ENCODE assay signal across 24 cellular contexts in genomic region chr5:6302099-6302498, GRCh38.
"Had no signal": no experiment of that assay in that cellular context is flagged by ENCODE, and none has a peak within 500 bp of the region (broad histone marks: within the 10 kb centered on the region; RNA-seq: fewer than 3 reads in every experiment).

No MANE protein-coding gene starts in this region.

- H3K27ac ChIP-seq: ascending aorta, brain microvascular endothelial cell, left lung, testis, uterus, VCaP had no signal

- DNase-seq: activated CD4-positive, alpha-beta T cell treated with anti-CD3 and anti-CD28 coated beads for 1 hour; activated CD4-positive, alpha-beta T cell treated with anti-CD3 and anti-CD28 coated beads, Interleukin-2, amount 50 U/mL, for 1 hour; activated CD8-positive, alpha-beta T cell treated with anti-CD3 and anti-CD28 coated beads, Interleukin-2, amount 10 ng/mL, durations not matched to agents 7 days and 5 days; activated T-cell treated with anti-CD3 and anti-CD28 coated beads, Interleukin-2, amount 50 U/mL, for 1 hour; brain microvascular endothelial cell; central memory CD4-positive, alpha-beta T cell; effector memory CD4-positive, alpha-beta T cell; foreskin melanocyte; immature natural killer cell; left lung; naive thymus-derived CD4-positive, alpha-beta T cell; stimulated activated CD4-positive, alpha-beta T cell treated with anti-CD3 and anti-CD28 coated beads, Interleukin-2, amount 100 ng/mL, for 48 hours; stimulated activated CD8-positive, alpha-beta memory T cell treated with anti-CD3 and anti-CD28 coated beads, Interleukin-4, amount 100 ng/mL, for 48 hours; stimulated activated naive B cell treated with anti-CD40 and anti-IgM and Interleukin-4, amounts not matched to agents 10 μg/mL and 1 μg/mL and 100 μg/mL, for 72 hours; testis; trophoblast cell; uterus had no signal

- H3K27me3 ChIP-seq: ascending aorta, brain microvascular endothelial cell, left lung, testis, uterus had no signal

- FAIRE-seq: endothelial cell of umbilical vein had no signal

- H3K4me3 ChIP-seq: ascending aorta, left lung, lung, testis, uterus had no signal

- ATAC-seq: activated CD8-positive, alpha-beta T cell treated with anti-CD3 and anti-CD28 coated beads, Interleukin-2, amount 10 ng/mL, durations not matched to agents 7 days and 5 days; activated naive CD4-positive, alpha-beta T cell treated with anti-CD3 and anti-CD28 coated beads, Interleukin-2, amount 50 U/mL, for 72 hours; activated T-helper 17 cell treated with anti-CD3 and anti-CD28 coated beads, Interleukin-2, amount 50 U/mL, for 72 hours; esophagus mucosa; left lung; naive thymus-derived CD4-positive, alpha-beta T cell; stimulated activated naive B cell treated with anti-CD40 and anti-IgM and Interleukin-4, amounts not matched to agents 10 μg/mL and 1 μg/mL and 100 μg/mL, for 72 hours had no signal

- H3K4me1 ChIP-seq: ascending aorta, left lung, testis, uterus had no signal

- H3K9me3 ChIP-seq: ascending aorta, left lung, testis, uterus had no signal

- H3K36me3 ChIP-seq: ascending aorta, brain microvascular endothelial cell, left lung, uterus had no signal
